ENCODE assay signal across 1 cellular context in the genomic region with DNA sequence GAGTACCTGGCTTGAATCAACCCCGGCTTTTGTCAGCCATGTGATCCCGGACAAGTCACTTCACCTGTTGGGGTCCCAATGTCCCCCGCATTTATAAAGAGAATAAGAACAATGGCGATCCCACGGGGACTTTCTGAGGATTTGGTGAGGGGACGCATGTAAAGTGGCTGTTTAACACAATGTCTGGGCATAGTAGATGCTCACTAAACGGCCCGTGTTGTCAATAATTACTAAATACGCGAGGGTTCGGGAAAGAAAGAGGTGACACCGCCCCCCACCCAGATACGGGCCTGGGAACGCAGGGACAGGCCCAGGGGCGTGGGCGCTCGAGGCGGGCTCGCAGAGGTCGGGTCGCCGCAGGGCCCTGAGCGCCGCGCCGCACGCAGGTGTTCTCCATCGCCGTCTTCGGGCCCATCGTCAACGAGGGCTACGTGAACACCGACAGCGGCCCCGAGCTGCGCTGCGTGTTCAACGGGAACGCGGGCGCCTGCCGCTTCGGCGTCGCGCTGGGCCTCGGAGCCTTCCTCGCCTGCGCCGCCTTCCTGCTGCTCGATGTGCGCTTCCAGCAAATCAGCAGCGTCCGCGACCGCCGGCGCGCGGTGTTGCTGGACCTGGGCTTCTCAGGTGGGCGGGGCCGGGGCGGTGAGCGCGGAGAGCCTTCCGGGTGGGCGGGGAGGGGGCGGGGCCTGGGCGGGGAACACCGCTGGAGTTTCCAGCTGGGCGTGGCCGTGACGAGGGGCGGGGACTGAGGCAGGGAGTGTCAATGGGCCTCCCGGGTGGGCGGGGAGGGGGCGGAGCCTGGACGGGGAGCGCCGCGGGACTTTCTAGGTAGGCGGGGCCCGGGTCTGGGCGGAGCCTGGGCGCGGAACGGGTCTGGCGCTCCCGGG.
TF ChIP-seq lines count a peak whose summit lies in the region.

No MANE protein-coding gene starts in this region.

TF ChIP-seq in liver, 16 proteins besides CTCF, POLR2A, EP300 and RAD21:
- TF ChIP-seq EGR1 (IDR thresholded peaks at IDR 0.05; ENCODE audit: low read depth in 2 of 2) (no peak), SP1 (IDR thresholded peaks at IDR 0.05) (peak; percentile 17), JUND (IDR thresholded peaks at IDR 0.05) (no peak), YY1 (IDR thresholded peaks at IDR 0.05) (no peak), NR2F2 (IDR thresholded peaks at IDR 0.05) (no peak), FOXA2 (IDR thresholded peaks at IDR 0.05) (no peak)
- TF ChIP-seq, protein P1, sequence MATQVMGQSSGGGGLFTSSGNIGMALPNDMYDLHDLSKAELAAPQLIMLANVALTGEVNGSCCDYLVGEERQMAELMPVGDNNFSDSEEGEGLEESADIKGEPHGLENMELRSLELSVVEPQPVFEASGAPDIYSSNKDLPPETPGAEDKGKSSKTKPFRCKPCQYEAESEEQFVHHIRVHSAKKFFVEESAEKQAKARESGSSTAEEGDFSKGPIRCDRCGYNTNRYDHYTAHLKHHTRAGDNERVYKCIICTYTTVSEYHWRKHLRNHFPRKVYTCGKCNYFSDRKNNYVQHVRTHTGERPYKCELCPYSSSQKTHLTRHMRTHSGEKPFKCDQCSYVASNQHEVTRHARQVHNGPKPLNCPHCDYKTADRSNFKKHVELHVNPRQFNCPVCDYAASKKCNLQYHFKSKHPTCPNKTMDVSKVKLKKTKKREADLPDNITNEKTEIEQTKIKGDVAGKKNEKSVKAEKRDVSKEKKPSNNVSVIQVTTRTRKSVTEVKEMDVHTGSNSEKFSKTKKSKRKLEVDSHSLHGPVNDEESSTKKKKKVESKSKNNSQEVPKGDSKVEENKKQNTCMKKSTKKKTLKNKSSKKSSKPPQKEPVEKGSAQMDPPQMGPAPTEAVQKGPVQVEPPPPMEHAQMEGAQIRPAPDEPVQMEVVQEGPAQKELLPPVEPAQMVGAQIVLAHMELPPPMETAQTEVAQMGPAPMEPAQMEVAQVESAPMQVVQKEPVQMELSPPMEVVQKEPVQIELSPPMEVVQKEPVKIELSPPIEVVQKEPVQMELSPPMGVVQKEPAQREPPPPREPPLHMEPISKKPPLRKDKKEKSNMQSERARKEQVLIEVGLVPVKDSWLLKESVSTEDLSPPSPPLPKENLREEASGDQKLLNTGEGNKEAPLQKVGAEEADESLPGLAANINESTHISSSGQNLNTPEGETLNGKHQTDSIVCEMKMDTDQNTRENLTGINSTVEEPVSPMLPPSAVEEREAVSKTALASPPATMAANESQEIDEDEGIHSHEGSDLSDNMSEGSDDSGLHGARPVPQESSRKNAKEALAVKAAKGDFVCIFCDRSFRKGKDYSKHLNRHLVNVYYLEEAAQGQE (IDR thresholded peaks at IDR 0.05) = no peak
- TF ChIP-seq, protein P2, sequence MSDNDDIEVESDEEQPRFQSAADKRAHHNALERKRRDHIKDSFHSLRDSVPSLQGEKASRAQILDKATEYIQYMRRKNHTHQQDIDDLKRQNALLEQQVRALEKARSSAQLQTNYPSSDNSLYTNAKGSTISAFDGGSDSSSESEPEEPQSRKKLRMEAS (IDR thresholded peaks at IDR 0.05) = no peak
- TF ChIP-seq, protein P3, sequence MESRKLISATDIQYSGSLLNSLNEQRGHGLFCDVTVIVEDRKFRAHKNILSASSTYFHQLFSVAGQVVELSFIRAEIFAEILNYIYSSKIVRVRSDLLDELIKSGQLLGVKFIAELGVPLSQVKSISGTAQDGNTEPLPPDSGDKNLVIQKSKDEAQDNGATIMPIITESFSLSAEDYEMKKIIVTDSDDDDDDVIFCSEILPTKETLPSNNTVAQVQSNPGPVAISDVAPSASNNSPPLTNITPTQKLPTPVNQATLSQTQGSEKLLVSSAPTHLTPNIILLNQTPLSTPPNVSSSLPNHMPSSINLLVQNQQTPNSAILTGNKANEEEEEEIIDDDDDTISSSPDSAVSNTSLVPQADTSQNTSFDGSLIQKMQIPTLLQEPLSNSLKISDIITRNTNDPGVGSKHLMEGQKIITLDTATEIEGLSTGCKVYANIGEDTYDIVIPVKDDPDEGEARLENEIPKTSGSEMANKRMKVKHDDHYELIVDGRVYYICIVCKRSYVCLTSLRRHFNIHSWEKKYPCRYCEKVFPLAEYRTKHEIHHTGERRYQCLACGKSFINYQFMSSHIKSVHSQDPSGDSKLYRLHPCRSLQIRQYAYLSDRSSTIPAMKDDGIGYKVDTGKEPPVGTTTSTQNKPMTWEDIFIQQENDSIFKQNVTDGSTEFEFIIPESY (IDR thresholded peaks at IDR 0.05) = no peak
TF ChIP-seq in liver: peak in this region for 1.
